ENCODE assay signal across 11 cellular contexts in the genomic region with DNA sequence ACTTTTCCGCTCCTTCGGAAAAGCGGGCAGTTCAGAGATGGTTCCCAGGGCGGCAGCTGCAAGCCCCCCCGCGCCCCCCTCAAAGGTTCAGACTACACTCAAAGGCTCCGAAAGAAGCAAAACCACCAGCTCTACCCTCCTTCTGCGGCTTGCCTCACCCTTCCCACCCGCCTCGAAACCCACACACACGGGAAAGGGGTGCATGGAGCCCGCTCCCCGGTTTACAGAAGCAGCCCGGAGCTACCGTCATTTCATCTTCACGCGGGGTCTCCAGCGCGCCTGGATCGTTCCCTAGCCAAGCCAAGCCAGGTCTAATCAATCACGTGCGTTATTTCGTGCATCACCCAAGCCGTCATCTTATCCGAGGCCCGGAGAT. TPM values are rescaled to one million over a fixed set of nuclear protein-coding genes. Genes with fewer than 3 reads are reported as not detected.
DNase-seq lines count a peak whose midpoint lies in the region; ATAC-seq and TF ChIP-seq lines count a peak whose summit lies in the region.
"Had no signal": no experiment of that assay in that cellular context is flagged by ENCODE, and none has a peak within 500 bp of the region (broad histone marks: within the 10 kb centered on the region; RNA-seq: fewer than 3 reads in every experiment).

No MANE protein-coding gene starts in this region.

- TF ChIP-seq CTCF in WERI-Rb-1 (IDR thresholded peaks at IDR 0.05; ENCODE audit: low read depth, low read length) (no peak), GM20000 (IDR thresholded peaks at IDR 0.05; ENCODE audit: extremely low read depth, missing control alignments) (no peak), omental fat pad (IDR thresholded peaks at IDR 0.05) (no peak)

- H3K9ac ChIP-seq in HUES6 (ENCODE audit: low read length) (peak overlapping the region; percentile 90), iPS-20b (ENCODE audit: low read depth, low read length) (peak overlapping the region; percentile 81; the same call in 1 of the 2 replicates), skeletal muscle satellite cell (ENCODE audit: low read depth, low read length) (no peak overlapping the region)

- peak overlapping the region; percentile 80; the same call in 1 of the 2 replicates for H3K27ac ChIP-seq in HUES6 (ENCODE audit: low read depth, low read length)
- no peak overlapping the region for H3K27ac ChIP-seq in WERI-Rb-1
- H3K27ac ChIP-seq in iPS-20b (ENCODE audit: low read length) = no peak overlapping the region

- H3K27me3 ChIP-seq in HUES6 (ENCODE audit: control insufficient read depth, insufficient read depth, low read length) (peaks cover 13% of the 10 kb centered on the region; the same call in 1 of the 2 replicates), WERI-Rb-1 (ENCODE audit: insufficient read depth, low read depth, severe bottlenecking) (peaks cover 74% of the 10 kb centered on the region), iPS-20b (ENCODE audit: insufficient read depth, low read length) (no peaks in the 10 kb centered on the region), skeletal muscle satellite cell (ENCODE audit: control insufficient read depth, insufficient read depth, low read length) (peaks cover 23% of the 10 kb centered on the region)

- no peak for ATAC-seq in omental fat pad (ENCODE audit: low FRiP score)
- ATAC-seq in HG03432 (IDR thresholded peaks at IDR 0.05; ENCODE audit: unreplicated experiment) = no peak

- H3K4me3 ChIP-seq in HUES6 (ENCODE audit: low read depth, low read length) (peak overlapping the region; percentile 94), WERI-Rb-1 (ENCODE audit: low read depth, low read length) (peak overlapping the region; percentile 47), iPS-20b (ENCODE audit: low read length) (peak overlapping the region; percentile 88), skeletal muscle satellite cell (ENCODE audit: low read length) (peak overlapping the region; percentile 70)

- DNase-seq in WERI-Rb-1 = no peak
- DNase-seq in T1000 (lab: John Stamatoyannopoulos, UW) = no peak
- no peak for DNase-seq in GM20000 (ENCODE audit: low spot score)
- DNase-seq in omental fat pad (ENCODE audit: low spot score) = no peak
- DNase-seq: activated gamma-delta T cell; NCI-H510A treated with DMSO at 0.1 percent for 48 hours; stimulated activated CD4-positive, alpha-beta T cell treated with anti-CD3 and anti-CD28 coated beads, Interleukin-4, amount 100 ng/mL, for 4 hours had no signal

- H3K36me3 ChIP-seq in HUES6 (ENCODE audit: control insufficient read depth, insufficient read depth, low read length) (no peaks in the 10 kb centered on the region), WERI-Rb-1 (no peaks in the 10 kb centered on the region), iPS-20b (ENCODE audit: insufficient read depth, low read depth, low read length) (no peaks in the 10 kb centered on the region), skeletal muscle satellite cell (ENCODE audit: insufficient read depth, low read length) (no peaks in the 10 kb centered on the region)

- H3K4me2 ChIP-seq in skeletal muscle satellite cell (ENCODE audit: low read length) = peak overlapping the region; percentile 79

- peaks cover 19% of the 10 kb centered on the region for H3K4me1 ChIP-seq in HUES6 (ENCODE audit: control insufficient read depth, insufficient read depth, low read length)
- H3K4me1 ChIP-seq in iPS-20b (ENCODE audit: insufficient read depth, low read length) = peaks cover 19% of the 10 kb centered on the region; the same call in 1 of the 2 replicates
- no peaks in the 10 kb centered on the region for H3K4me1 ChIP-seq in skeletal muscle satellite cell (ENCODE audit: control insufficient read depth, insufficient read depth, low read length)

- H3K9me3 ChIP-seq in HUES6 (ENCODE audit: control insufficient read depth, insufficient read depth, low read depth, low read length) (no peaks in the 10 kb centered on the region), WERI-Rb-1 (ENCODE audit: severe bottlenecking) (no peaks in the 10 kb centered on the region), iPS-20b (ENCODE audit: insufficient read depth, low read depth, low read length) (no peaks in the 10 kb centered on the region), skeletal muscle satellite cell (replicated peaks; ENCODE audit: low read length) (no peaks in the 10 kb centered on the region)

RNA-seq across cellular contexts. Expression of gene NLGN4X, which starts 1.2 kb away (rescaled TPM):
- not detected in 2 replicates for total RNA-seq in skeletal muscle satellite cell (2012; rRNA removed)
- total RNA-seq in omental fat pad = 10 to 100 TPM in 1 of 4 donors, 1 to 10 TPM in 3; 2.9 to 14.8 (median 5.5) TPM
